In genomic region chr19:3722443-3723109, GRCh38 we compare ENCODE assay signal across 11 cellular contexts. TPM values are rescaled to one million over a fixed set of nuclear protein-coding genes. Genes with fewer than 3 reads are reported as not detected.
A peak's percentile ranks its signal among the peaks of the same experiment; 100 is the strongest.
DNase-seq lines count a peak whose midpoint lies in the region; ATAC-seq and TF ChIP-seq lines count a peak whose summit lies in the region.
"Had no signal": no experiment of that assay in that cellular context is flagged by ENCODE, and none has a peak within 500 bp of the region (broad histone marks: within the 10 kb centered on the region; RNA-seq: fewer than 3 reads in every experiment).

No MANE protein-coding gene starts in this region.

- H3K4me3 ChIP-seq in thyroid gland (replicated peaks in 1 of 3): peak overlapping the region in 2 of 3 donors; percentile 53 to 66

- H3K27ac ChIP-seq in thyroid gland: peak overlapping the region; percentile 26 to 66 (median 33)
- H3K27ac ChIP-seq: testis had no signal

- 0 to 5% methylated on average over 6 to 13 of the region's 30 CpGs for WGBS in thyroid gland, 2 donors

- peak in 1 of 2 donors; percentile 40 for TF ChIP-seq POLR2A in thyroid gland (IDR thresholded peaks at IDR 0.05)

- no peaks in the 10 kb centered on the region for H3K27me3 ChIP-seq in thyroid gland

- peak; percentile 73 for ATAC-seq in WTC11

- no peaks in the 10 kb centered on the region for H3K9me3 Mint-ChIP-seq in activated CD4-positive, alpha-beta T cell treated with anti-CD3 and anti-CD28 coated beads, Interleukin-2, amount 10 ng/mL, durations not matched to agents 7 days and 5 days
- no peaks in the 10 kb centered on the region for H3K9me3 Mint-ChIP-seq in WTC11

- DNase-seq in activated CD4-positive, alpha-beta T cell treated with anti-CD3 and anti-CD28 coated beads, Interleukin-2, amount 10 ng/mL, durations not matched to agents 7 days and 5 days: no peak
- no peak for DNase-seq in activated CD4-positive, alpha-beta T cell treated with anti-CD3 and anti-CD28 coated beads for 48 hours
- DNase-seq in WTC11 (ENCODE audit: low spot score) (peak; percentile 85), islet precursor cell (peak; percentile 88), thyroid gland (peak; percentile 92 to 93), NCI-H1048 (lab: John Stamatoyannopoulos, UW) (no peak), posterior cingulate gyrus (no peak)
- DNase-seq in stimulated activated CD4-positive, alpha-beta T cell treated with anti-CD3 and anti-CD28 coated beads, Interleukin-15, amount 100 ng/mL, for 24 hours: no peak
- DNase-seq: activated CD4-positive, alpha-beta T cell treated with anti-CD3 and anti-CD28 coated beads, Interleukin-2, amount 50 U/mL, for 1 hour; OCI-M1; testis had no signal

- peaks cover 10% of the 10 kb centered on the region for H3K4me1 Mint-ChIP-seq in activated CD4-positive, alpha-beta T cell treated with anti-CD3 and anti-CD28 coated beads, Interleukin-2, amount 10 ng/mL, durations not matched to agents 7 days and 5 days
- peaks cover 16% of the 10 kb centered on the region for H3K4me1 Mint-ChIP-seq in WTC11

- H3K9me3 ChIP-seq in thyroid gland: no peaks in the 10 kb centered on the region
- H3K9me3 ChIP-seq: testis had no signal

- H3K36me3 ChIP-seq in thyroid gland: no peaks in the 10 kb centered on the region

- intact Hi-C loops in thyroid gland (cut with DNase I) (no loop called here), posterior cingulate gyrus (cut with DNase I) (no loop called here)

- H3K36me3 Mint-ChIP-seq in activated CD4-positive, alpha-beta T cell treated with anti-CD3 and anti-CD28 coated beads, Interleukin-2, amount 10 ng/mL, durations not matched to agents 7 days and 5 days (ENCODE audit: low read depth): no peaks in the 10 kb centered on the region
- H3K36me3 Mint-ChIP-seq in WTC11: no peaks in the 10 kb centered on the region

- CTCF ChIA-PET in activated CD4-positive, alpha-beta T cell treated with anti-CD3 and anti-CD28 coated beads, Interleukin-2, amount 10 ng/mL, durations not matched to agents 7 days and 5 days (lab: Charles Lee): no interaction called here
- CTCF ChIA-PET in WTC11 (lab: Charles Lee): interaction anchor here (0.5 to 6.9 kb wide), 15 partner anchors 8 to 1256 kb away, joined by 3 to 65 read pairs (median 5); partner anchors contain the start of genes MRPL54 and TJP3

- H3K4me3 Mint-ChIP-seq in activated CD4-positive, alpha-beta T cell treated with anti-CD3 and anti-CD28 coated beads, Interleukin-2, amount 10 ng/mL, durations not matched to agents 7 days and 5 days: peak overlapping the region; percentile 25
- H3K4me3 Mint-ChIP-seq in WTC11: peak overlapping the region; percentile 83

- H3K27ac Mint-ChIP-seq in activated CD4-positive, alpha-beta T cell treated with anti-CD3 and anti-CD28 coated beads, Interleukin-2, amount 10 ng/mL, durations not matched to agents 7 days and 5 days: peak overlapping the region; percentile 69
- peak overlapping the region; percentile 97 for H3K27ac Mint-ChIP-seq in WTC11

- peaks cover 33% of the 10 kb centered on the region for H3K27me3 Mint-ChIP-seq in activated CD4-positive, alpha-beta T cell treated with anti-CD3 and anti-CD28 coated beads, Interleukin-2, amount 10 ng/mL, durations not matched to agents 7 days and 5 days
- no peaks in the 10 kb centered on the region for H3K27me3 Mint-ChIP-seq in WTC11 (ENCODE audit: low read depth)

- peaks cover 25 to 26% of the 10 kb centered on the region in 2 donors for H3K4me1 ChIP-seq in thyroid gland
- H3K4me1 ChIP-seq: testis had no signal

- no peak for TF ChIP-seq CTCF in WTC11 (IDR thresholded peaks at IDR 0.05)
- no peak for TF ChIP-seq CTCF in thyroid gland (IDR thresholded peaks at IDR 0.05)

- POLR2A ChIA-PET in activated CD4-positive, alpha-beta T cell treated with anti-CD3 and anti-CD28 coated beads, Interleukin-2, amount 10 ng/mL, durations not matched to agents 7 days and 5 days (lab: Charles Lee): no interaction called here
- POLR2A ChIA-PET in WTC11 (lab: Charles Lee): interaction anchor here (0.6 to 1.3 kb wide), 3 partner anchors 25 to 1229 kb away, joined by 3 to 4 read pairs (median 3); no protein-coding TSS in a partner anchor

TF ChIP-seq in WTC11, 78 proteins besides CTCF, POLR2A, EP300 and RAD21 (continues in another document):
- TF ChIP-seq HMGXB4 (CRISPR knock-in tag; IDR thresholded peaks at IDR 0.05) (no peak), ZBTB21 (CRISPR knock-in tag; IDR thresholded peaks at IDR 0.05; ENCODE audit: borderline replicate concordance) (no peak), MAX (CRISPR knock-in tag; IDR thresholded peaks at IDR 0.05) (no peak), ZNF425 (CRISPR knock-in tag; conservative IDR thresholded peaks at IDR 0.05) (no peak), USF1 (CRISPR knock-in tag; IDR thresholded peaks at IDR 0.05) (no peak)

RNA-seq across cellular contexts. Expression of gene TJP3, which starts 14.4 kb away (rescaled TPM):
- 1 to 10 TPM; 2.7 to 3.5 TPM for total RNA-seq in activated CD4-positive, alpha-beta T cell treated with anti-CD3 and anti-CD28 coated beads, Interleukin-2, amount 10 ng/mL, durations not matched to agents 7 days and 5 days
- total RNA-seq in WTC11 (2021): 36.2 to 44.0 TPM (median 39.7 TPM) in 3 replicates
- total RNA-seq in thyroid gland: 10 to 100 TPM; 29.7 to 43.7 (median 39.8) TPM

RNA-seq across cellular contexts. Expression of gene PIP5K1C, which starts 22.3 kb away (rescaled TPM):
- total RNA-seq in activated CD4-positive, alpha-beta T cell treated with anti-CD3 and anti-CD28 coated beads, Interleukin-2, amount 10 ng/mL, durations not matched to agents 7 days and 5 days: 10 to 100 TPM; 18.7 to 19.5 TPM
- total RNA-seq in WTC11 (2021): 34.0 to 36.2 TPM (median 36.0 TPM) in 3 replicates
- total RNA-seq in thyroid gland: 10 to 100 TPM; 23.2 to 42.4 (median 35.0) TPM

RNA-seq across cellular contexts. Expression of gene APBA3, which starts 38.9 kb away (rescaled TPM):
- 10 to 100 TPM; 45.8 to 46.2 TPM for total RNA-seq in activated CD4-positive, alpha-beta T cell treated with anti-CD3 and anti-CD28 coated beads, Interleukin-2, amount 10 ng/mL, durations not matched to agents 7 days and 5 days
- total RNA-seq in WTC11 (2021) (27.5 to 29.6 TPM (median 28.1 TPM) in 3 replicates), thyroid gland (10 to 100 TPM; 33.6 to 42.9 (median 38.1) TPM)

RNA-seq across cellular contexts. Expression of gene MRPL54, which starts 39.9 kb away (rescaled TPM):
- total RNA-seq in activated CD4-positive, alpha-beta T cell treated with anti-CD3 and anti-CD28 coated beads, Interleukin-2, amount 10 ng/mL, durations not matched to agents 7 days and 5 days: 10 to 100 TPM; 78.4 to 81.3 TPM
- 60.9 to 65.3 TPM (median 62.3 TPM) in 3 replicates for total RNA-seq in WTC11 (2021)
- 100 to 1,000 TPM in 2 of 4 donors, 10 to 100 TPM in 2; 84.0 to 131 (median 102) TPM for total RNA-seq in thyroid gland

RNA-seq across cellular contexts. Expression of gene RAX2, which starts 49.5 kb away (rescaled TPM):
- total RNA-seq in activated CD4-positive, alpha-beta T cell treated with anti-CD3 and anti-CD28 coated beads, Interleukin-2, amount 10 ng/mL, durations not matched to agents 7 days and 5 days: not detected
- total RNA-seq in WTC11 (2021) (0.09 TPM in 1 of 3 replicates, not detected in the others), thyroid gland (not detected)

Comparison
In these comparisons a context has a peak if more than half of its experiments do, and no peak if none do; other contexts are left out.
1. DNase-seq: peak in WTC11 (single experiment), islet precursor cell (single experiment) and thyroid gland (2 of 2); none in activated CD4-positive, alpha-beta T cell treated with anti-CD3 and anti-CD28 coated beads, Interleukin-2, amount 10 ng/mL, durations not matched to agents 7 days and 5 days (single experiment), activated CD4-positive, alpha-beta T cell treated with anti-CD3 and anti-CD28 coated beads for 48 hours (single experiment), NCI-H1048 (single experiment), posterior cingulate gyrus (0 of 10) and stimulated activated CD4-positive, alpha-beta T cell treated with anti-CD3 and anti-CD28 coated beads, Interleukin-15, amount 100 ng/mL, for 24 hours (single experiment).